Comparison of ENCODE assay signal across 15 cellular contexts in the genomic region with DNA sequence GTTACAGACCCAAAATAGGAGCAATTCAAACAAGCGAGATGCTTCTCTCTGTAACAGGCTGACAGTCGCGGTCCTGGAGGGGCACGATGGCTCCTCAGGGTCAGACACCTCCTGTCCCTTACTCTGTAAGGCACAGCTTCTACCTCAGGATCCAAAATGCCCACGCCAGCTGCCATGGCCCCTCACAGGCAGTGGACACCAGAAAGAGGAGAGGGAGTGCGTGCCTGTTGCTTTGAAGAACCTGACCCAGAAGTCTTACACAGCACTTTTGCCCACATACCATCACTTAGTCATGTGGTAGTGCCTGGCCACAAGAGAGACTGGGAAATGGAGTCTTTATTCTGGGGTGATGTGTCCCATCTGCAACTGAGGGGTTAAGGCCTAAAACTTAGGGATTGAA. TPM values are rescaled to one million over a fixed set of nuclear protein-coding genes. Genes with fewer than 3 reads are reported as not detected.
A peak's percentile ranks its signal among the peaks of the same experiment; 100 is the strongest.
DNase-seq lines count a peak whose midpoint lies in the region; ATAC-seq and TF ChIP-seq lines count a peak whose summit lies in the region.
"Had no signal": no experiment of that assay in that cellular context is flagged by ENCODE, and none has a peak within 500 bp of the region (broad histone marks: within the 10 kb centered on the region; RNA-seq: fewer than 3 reads in every experiment).

No MANE protein-coding gene starts in this region.

- ATAC-seq in left cardiac atrium (no peak), GM18520 (IDR thresholded peaks at IDR 0.05; ENCODE audit: unreplicated experiment) (no peak)
- ATAC-seq: left colon had no signal

- H3K36me3 Mint-ChIP-seq in nephron progenitor cell (ENCODE audit: low read depth) (peaks cover 19% of the 10 kb centered on the region), type B pancreatic cell (peaks cover 1% of the 10 kb centered on the region)

- intact Hi-C loops in left cardiac atrium (cut with DNase I) = no loop called here

- H3K9me3 ChIP-seq in cardiac muscle cell (ENCODE audit: low read depth) = no peaks in the 10 kb centered on the region

- peak overlapping the region; percentile 96 for H3K27ac ChIP-seq in cardiac muscle cell
- H3K27ac ChIP-seq: PC-9 had no signal

- H3K27ac Mint-ChIP-seq in nephron progenitor cell (peak overlapping the region; percentile 100), type B pancreatic cell (peak overlapping the region; percentile 88)

- H3K4me3 Mint-ChIP-seq in nephron progenitor cell = peak overlapping the region; percentile 67
- peak overlapping the region; percentile 79 for H3K4me3 Mint-ChIP-seq in type B pancreatic cell

- H3K27me3 Mint-ChIP-seq in nephron progenitor cell (ENCODE audit: low read depth, poor library complexity) (peaks cover 2% of the 10 kb centered on the region), type B pancreatic cell (no peaks in the 10 kb centered on the region)

- peaks cover 30% of the 10 kb centered on the region for H3K4me1 ChIP-seq in cardiac muscle cell (ENCODE audit: low read depth)

- TF ChIP-seq CTCF in cardiac muscle cell (IDR thresholded peaks at IDR 0.05; ENCODE audit: low read depth, low read length) = no peak
- TF ChIP-seq CTCF in choroid plexus epithelial cell (conservative IDR thresholded peaks at IDR 0.05; ENCODE audit: low read depth, low read length) = no peak
- TF ChIP-seq CTCF in nephron progenitor cell (IDR thresholded peaks at IDR 0.05) = no peak
- TF ChIP-seq CTCF in type B pancreatic cell (conservative IDR thresholded peaks at IDR 0.05) = no peak

- peak in 1 of 2 donors; percentile 23 for DNase-seq in cardiac muscle cell (ENCODE audit: low read depth in 1 of 2, low spot score in 1 of 2)
- no peak for DNase-seq in left cardiac atrium
- peak; percentile 70 for DNase-seq in choroid plexus epithelial cell (ENCODE audit: low read depth)
- DNase-seq in nephron progenitor cell = no peak
- no peak for DNase-seq in type B pancreatic cell (ENCODE audit: extremely low spot score, unreplicated experiment)
- no peak for DNase-seq in glomerular visceral epithelial cell (ENCODE audit: extremely low spot score)
- DNase-seq in Ammon's horn (ENCODE audit: low spot score) = no peak
- DNase-seq: activated CD4-positive, alpha-beta T cell treated with anti-CD3 and anti-CD28 coated beads, Interleukin-2, amount 50 U/mL, for 48 hours; activated gamma-delta T cell treated with Interleukin-2 at 50 U/mL for 16 hours; DND-41; left colon; NCI-H2171 treated with DMSO at 0.1 percent for 48 hours; PC-9; stimulated activated CD4-positive, alpha-beta T cell treated with anti-CD3 and anti-CD28 coated beads, Interleukin-4, amount 100 ng/mL, for 4 hours had no signal

- no peak overlapping the region for H3K4me3 ChIP-seq in cardiac muscle cell
- no peak overlapping the region for H3K4me3 ChIP-seq in choroid plexus epithelial cell (ENCODE audit: low read depth, low read length)
- H3K4me3 ChIP-seq: PC-9 had no signal

- no peaks in the 10 kb centered on the region for H3K27me3 ChIP-seq in cardiac muscle cell

- H3K4me1 Mint-ChIP-seq in nephron progenitor cell = peaks cover 61% of the 10 kb centered on the region
- H3K4me1 Mint-ChIP-seq in type B pancreatic cell (ENCODE audit: unreplicated experiment) = peaks cover 41% of the 10 kb centered on the region

- no peaks in the 10 kb centered on the region for H3K36me3 ChIP-seq in cardiac muscle cell

- H3K9me3 Mint-ChIP-seq in nephron progenitor cell (peaks cover 20% of the 10 kb centered on the region), type B pancreatic cell (peaks cover 2% of the 10 kb centered on the region)

RNA-seq across cellular contexts. Expression of gene ABL1, which starts 11.6 kb away (rescaled TPM):
- 71.6 and 97.1 TPM in 2 replicates for total RNA-seq in cardiac muscle cell
- 41.8 and 60.5 TPM in 2 replicates for polyA plus RNA-seq in cardiac muscle cell
- total RNA-seq in left cardiac atrium = 10 to 100 TPM; 40.8 to 55.4 TPM
- 66.6 and 91.8 TPM in 2 replicates for total RNA-seq in type B pancreatic cell (ENCODE audit: low replicate concordance)
